Comparison of ENCODE assay signal across 1 cellular context in the genomic region with DNA sequence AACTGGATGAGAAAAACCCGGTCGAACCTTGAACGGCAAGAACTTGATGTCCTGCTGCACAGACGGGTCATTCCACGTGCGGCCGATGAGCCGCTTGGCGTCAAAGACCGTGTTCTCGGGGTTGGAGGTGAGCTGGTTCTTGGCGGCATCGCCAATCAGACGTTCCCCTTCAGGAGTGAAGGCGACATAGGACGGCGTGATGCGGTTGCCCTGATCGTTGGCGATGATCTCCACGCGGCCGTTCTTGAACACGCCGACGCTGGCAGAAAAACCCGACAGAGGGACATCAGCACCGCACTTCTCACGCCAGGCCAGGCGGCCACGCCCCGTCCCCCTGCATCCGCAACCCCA.
TF ChIP-seq lines count a peak whose summit lies in the region.

No MANE protein-coding gene starts in this region.

TF ChIP-seq in HepG2, 621 proteins besides CTCF, POLR2A, EP300 and RAD21 (continued from another document):
- TF ChIP-seq ZNF883 (CRISPR knock-in tag; IDR thresholded peaks at IDR 0.05; ENCODE audit: not compliant biosample characterization) = no peak
- TF ChIP-seq, protein P1, sequence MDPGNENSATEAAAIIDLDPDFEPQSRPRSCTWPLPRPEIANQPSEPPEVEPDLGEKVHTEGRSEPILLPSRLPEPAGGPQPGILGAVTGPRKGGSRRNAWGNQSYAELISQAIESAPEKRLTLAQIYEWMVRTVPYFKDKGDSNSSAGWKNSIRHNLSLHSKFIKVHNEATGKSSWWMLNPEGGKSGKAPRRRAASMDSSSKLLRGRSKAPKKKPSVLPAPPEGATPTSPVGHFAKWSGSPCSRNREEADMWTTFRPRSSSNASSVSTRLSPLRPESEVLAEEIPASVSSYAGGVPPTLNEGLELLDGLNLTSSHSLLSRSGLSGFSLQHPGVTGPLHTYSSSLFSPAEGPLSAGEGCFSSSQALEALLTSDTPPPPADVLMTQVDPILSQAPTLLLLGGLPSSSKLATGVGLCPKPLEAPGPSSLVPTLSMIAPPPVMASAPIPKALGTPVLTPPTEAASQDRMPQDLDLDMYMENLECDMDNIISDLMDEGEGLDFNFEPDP (CRISPR knock-in tag; conservative IDR thresholded peaks at IDR 0.05) = peak; percentile 91; the same call in 1 of the 2 replicates
- no peak for TF ChIP-seq KLF11 (CRISPR knock-in tag; IDR thresholded peaks at IDR 0.05)
- TF ChIP-seq, protein P2, sequence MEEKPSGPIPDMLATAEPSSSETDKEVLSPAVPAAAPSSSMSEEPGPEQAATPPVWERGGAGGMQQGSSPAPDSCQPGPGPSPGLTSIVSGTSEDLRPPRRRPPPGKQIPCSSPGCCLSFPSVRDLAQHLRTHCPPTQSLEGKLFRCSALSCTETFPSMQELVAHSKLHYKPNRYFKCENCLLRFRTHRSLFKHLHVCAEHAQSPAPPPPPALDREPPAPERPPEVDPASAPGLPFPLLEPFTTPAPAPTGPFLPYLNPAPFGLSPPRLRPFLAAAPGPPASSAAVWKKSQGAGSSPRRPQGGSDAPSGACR (CRISPR knock-in tag; IDR thresholded peaks at IDR 0.05) = no peak
- TF ChIP-seq GFI1 (CRISPR knock-in tag; IDR thresholded peaks at IDR 0.05; ENCODE audit: borderline replicate concordance) = no peak
- TF ChIP-seq, protein P3, sequence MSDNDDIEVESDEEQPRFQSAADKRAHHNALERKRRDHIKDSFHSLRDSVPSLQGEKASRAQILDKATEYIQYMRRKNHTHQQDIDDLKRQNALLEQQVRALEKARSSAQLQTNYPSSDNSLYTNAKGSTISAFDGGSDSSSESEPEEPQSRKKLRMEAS (IDR thresholded peaks at IDR 0.05) = peak; percentile 72; the same call in 1 of the 2 replicates
- TF ChIP-seq ZSCAN31 (CRISPR knock-in tag; IDR thresholded peaks at IDR 0.05; ENCODE audit: low read depth) = no peak
- no peak for TF ChIP-seq FOXA1 (IDR thresholded peaks at IDR 0.05)
- TF ChIP-seq FOXA1 (CRISPR knock-in tag; IDR thresholded peaks at IDR 0.05) = no peak
- TF ChIP-seq, protein P4, sequence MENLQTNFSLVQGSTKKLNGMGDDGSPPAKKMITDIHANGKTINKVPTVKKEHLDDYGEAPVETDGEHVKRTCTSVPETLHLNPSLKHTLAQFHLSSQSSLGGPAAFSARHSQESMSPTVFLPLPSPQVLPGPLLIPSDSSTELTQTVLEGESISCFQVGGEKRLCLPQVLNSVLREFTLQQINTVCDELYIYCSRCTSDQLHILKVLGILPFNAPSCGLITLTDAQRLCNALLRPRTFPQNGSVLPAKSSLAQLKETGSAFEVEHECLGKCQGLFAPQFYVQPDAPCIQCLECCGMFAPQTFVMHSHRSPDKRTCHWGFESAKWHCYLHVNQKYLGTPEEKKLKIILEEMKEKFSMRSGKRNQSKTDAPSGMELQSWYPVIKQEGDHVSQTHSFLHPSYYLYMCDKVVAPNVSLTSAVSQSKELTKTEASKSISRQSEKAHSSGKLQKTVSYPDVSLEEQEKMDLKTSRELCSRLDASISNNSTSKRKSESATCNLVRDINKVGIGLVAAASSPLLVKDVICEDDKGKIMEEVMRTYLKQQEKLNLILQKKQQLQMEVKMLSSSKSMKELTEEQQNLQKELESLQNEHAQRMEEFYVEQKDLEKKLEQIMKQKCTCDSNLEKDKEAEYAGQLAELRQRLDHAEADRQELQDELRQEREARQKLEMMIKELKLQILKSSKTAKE (CRISPR knock-in tag; IDR thresholded peaks at IDR 0.05; ENCODE audit: borderline replicate concordance) = no peak
- no peak for TF ChIP-seq ZNF326 (CRISPR knock-in tag; IDR thresholded peaks at IDR 0.05; ENCODE audit: borderline replicate concordance)
